16 cellular contexts compared by ENCODE assay signal in the genomic region with DNA sequence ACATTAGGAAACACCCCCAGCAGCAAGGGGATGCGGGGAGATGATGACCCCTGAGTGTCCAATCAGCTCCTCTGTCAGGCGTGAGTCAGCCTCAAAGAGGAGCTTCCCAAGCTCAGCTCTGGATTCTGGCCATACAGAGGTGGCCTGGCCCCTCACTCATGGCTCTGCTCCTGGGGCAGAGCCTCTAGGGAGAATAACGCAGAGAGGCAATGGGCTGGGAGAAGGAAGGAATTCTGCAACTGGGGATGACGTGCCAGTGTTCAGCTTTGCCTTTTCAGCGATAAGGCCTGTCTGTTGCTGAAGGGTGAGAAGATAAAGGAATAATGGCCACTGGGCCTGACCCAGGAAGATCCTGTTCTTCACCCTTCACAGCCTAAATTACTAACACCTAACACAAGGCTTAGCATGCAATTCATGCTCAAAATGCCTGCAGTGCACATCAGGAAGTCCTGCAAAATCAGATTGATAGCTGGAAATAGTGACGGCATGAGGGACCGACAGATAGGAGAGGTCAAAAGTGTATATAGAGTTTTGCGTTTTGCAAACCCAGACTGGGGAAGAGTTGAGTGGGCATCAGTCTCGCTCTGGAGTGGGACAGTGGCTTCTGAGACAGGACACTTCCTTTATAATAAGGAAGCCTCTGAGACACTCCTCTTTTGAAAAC.
"Had no signal": no experiment of that assay in that cellular context is flagged by ENCODE, and none has a peak within 500 bp of the region (broad histone marks: within the 10 kb centered on the region; RNA-seq: fewer than 3 reads in every experiment).

No MANE protein-coding gene starts in this region.

- H3K27ac Mint-ChIP-seq: activated CD8-positive, alpha-beta T cell treated with anti-CD3 and anti-CD28 coated beads for 36 hours; activated T-helper 1 cell treated with anti-CD3 and anti-CD28 coated beads, Interleukin-12 subunit alpha, Interleukin-12 subunit beta, Interleukin-2, Interleukin-4 antibody, amounts not matched to agents 30 ng/mL and 10 ng/mL and 1 ng/mL, durations not matched to agents 14 hours and 24 hours and 36 hours; nephron; progenitor cell of endocrine pancreas; type B pancreatic cell had no signal

- H3K36me3 ChIP-seq: right lobe of liver, SJCRH30, spleen, WERI-Rb-1 had no signal

- DNase-seq: activated CD4-positive, alpha-beta T cell treated with anti-CD3 and anti-CD28 coated beads for 4 hours; activated CD8-positive, alpha-beta T cell treated with anti-CD3 and anti-CD28 coated beads for 36 hours; activated naive CD4-positive, alpha-beta T cell; mammary epithelial cell; right lobe of liver; SJCRH30; spleen; stimulated activated CD4-positive, alpha-beta T cell treated with anti-CD3 and anti-CD28 coated beads, Interleukin-1b, Interleukin-23, amount 100 ng/mL, for 48 hours; stimulated activated naive CD4-positive, alpha-beta T cell; SW 1271; WERI-Rb-1 had no signal

- H3K4me3 Mint-ChIP-seq: activated CD8-positive, alpha-beta T cell treated with anti-CD3 and anti-CD28 coated beads for 36 hours; activated T-helper 1 cell treated with anti-CD3 and anti-CD28 coated beads, Interleukin-12 subunit alpha, Interleukin-12 subunit beta, Interleukin-2, Interleukin-4 antibody, amounts not matched to agents 30 ng/mL and 10 ng/mL and 1 ng/mL, durations not matched to agents 14 hours and 24 hours and 36 hours; nephron; type B pancreatic cell had no signal

- H3K36me3 Mint-ChIP-seq: type B pancreatic cell had no signal

- H3K27ac ChIP-seq: right lobe of liver, SJCRH30, spleen, WERI-Rb-1 had no signal

- H3K9me3 ChIP-seq: right lobe of liver, SJCRH30, spleen had no signal

- H3K4me3 ChIP-seq: right lobe of liver, SJCRH30, spleen had no signal

- H3K27me3 ChIP-seq: right lobe of liver, SJCRH30, spleen had no signal

- H3K9me3 Mint-ChIP-seq: activated CD8-positive, alpha-beta T cell treated with anti-CD3 and anti-CD28 coated beads for 36 hours; activated T-helper 1 cell treated with anti-CD3 and anti-CD28 coated beads, Interleukin-12 subunit alpha, Interleukin-12 subunit beta, Interleukin-2, Interleukin-4 antibody, amounts not matched to agents 30 ng/mL and 10 ng/mL and 1 ng/mL, durations not matched to agents 14 hours and 24 hours and 36 hours; nephron; type B pancreatic cell had no signal

- FAIRE-seq: frontal cortex had no signal

- H3K27me3 Mint-ChIP-seq: activated CD8-positive, alpha-beta T cell treated with anti-CD3 and anti-CD28 coated beads for 36 hours; progenitor cell of endocrine pancreas; type B pancreatic cell had no signal

- H3K4me1 ChIP-seq: right lobe of liver, SJCRH30, spleen had no signal

- ATAC-seq: activated CD8-positive, alpha-beta T cell treated with anti-CD3 and anti-CD28 coated beads for 36 hours; right lobe of liver had no signal
